Comparison of ENCODE assay signal across 17 cellular contexts in the genomic region with DNA sequence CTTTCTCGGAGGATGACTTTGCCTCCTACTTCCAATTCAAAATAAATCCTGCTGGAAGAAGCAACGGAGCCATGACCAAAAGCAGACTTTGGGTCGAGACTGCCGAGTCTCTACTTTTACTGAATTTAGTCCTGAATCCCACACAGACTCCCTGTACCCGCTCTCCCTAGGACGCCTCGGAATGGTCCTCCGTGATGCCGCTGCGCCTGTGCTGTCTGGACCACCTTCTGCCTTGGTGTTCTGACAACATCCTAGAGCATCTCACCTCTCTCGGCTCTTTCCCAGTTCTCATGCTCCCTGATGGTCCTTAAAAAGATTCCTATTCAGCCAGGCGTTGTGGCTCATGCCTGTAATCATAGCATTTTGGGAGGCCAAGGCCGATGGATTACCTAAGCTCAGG.
DNase-seq lines count a peak whose midpoint lies in the region; TF ChIP-seq lines count a peak whose summit lies in the region.
"Had no signal": no experiment of that assay in that cellular context is flagged by ENCODE, and none has a peak within 500 bp of the region (broad histone marks: within the 10 kb centered on the region; RNA-seq: fewer than 3 reads in every experiment).

No MANE protein-coding gene starts in this region.

- H2AFZ ChIP-seq in H9 (ENCODE audit: low read length), result no peak overlapping the region

- no peak overlapping the region for H3K18ac ChIP-seq in H9 (ENCODE audit: insufficient read length, low read depth, low read length)

- H4K91ac ChIP-seq in H9 (ENCODE audit: insufficient read length, low read depth, low read length), result no peak overlapping the region

- DNase-seq in activated CD4-positive, alpha-beta T cell treated with anti-CD3 and anti-CD28 coated beads, Interleukin-2, amount 10 ng/mL, durations not matched to agents 24 days and 14 days, result peak; percentile 29
- DNase-seq in activated CD4-positive, alpha-beta T cell treated with anti-CD3 and anti-CD28 coated beads for 48 hours, result no peak
- peak; percentile 6 for DNase-seq in H9
- peak; percentile 75 for DNase-seq in osteocyte (ENCODE audit: extremely low spot score, unreplicated experiment)
- no peak for DNase-seq in chondrocyte (ENCODE audit: low spot score)
- DNase-seq: AML-193; Caco-2; Calu3; CD4-positive, alpha-beta T cell; CD8-positive, alpha-beta T cell; DMS79 treated with DMSO at 0.1 percent for 48 hours; GF-D8 had no signal

- peaks cover 8% of the 10 kb centered on the region; the same call in 1 of the 2 replicates for H3K4me1 ChIP-seq in H9 (ENCODE audit: insufficient read depth, low read length)
- H3K4me1 ChIP-seq: A549; BLaER1 treated with 17β-estradiol and CSF1 and Interleukin-3, amounts not matched to agents 10 nM and 100 nM; Caco-2 had no signal

- H3K27ac Mint-ChIP-seq in activated CD4-positive, alpha-beta T cell treated with anti-CD3 and anti-CD28 coated beads, Interleukin-2, amount 10 ng/mL, durations not matched to agents 24 days and 14 days, result no peak overlapping the region
- H3K27ac Mint-ChIP-seq in H9, result no peak overlapping the region
- no peak overlapping the region for H3K27ac Mint-ChIP-seq in osteocyte (ENCODE audit: unreplicated experiment)
- H3K27ac Mint-ChIP-seq in chondrocyte (ENCODE audit: unreplicated experiment), result no peak overlapping the region
- H3K27ac Mint-ChIP-seq: B cell; CD4-positive, alpha-beta T cell; CD8-positive, alpha-beta T cell had no signal

- intact Hi-C loops in activated CD4-positive, alpha-beta T cell treated with anti-CD3 and anti-CD28 coated beads, Interleukin-2, amount 10 ng/mL, durations not matched to agents 24 days and 14 days (cut with micrococcal nuclease), result no loop called here

- no peak overlapping the region for H4K8ac ChIP-seq in H9 (replicated peaks; ENCODE audit: insufficient read length, low read depth, low read length)

- H3K4me3 Mint-ChIP-seq in activated CD4-positive, alpha-beta T cell treated with anti-CD3 and anti-CD28 coated beads, Interleukin-2, amount 10 ng/mL, durations not matched to agents 24 days and 14 days, result no peak overlapping the region
- no peak overlapping the region for H3K4me3 Mint-ChIP-seq in H9
- no peak overlapping the region for H3K4me3 Mint-ChIP-seq in osteocyte (ENCODE audit: unreplicated experiment)
- no peak overlapping the region for H3K4me3 Mint-ChIP-seq in chondrocyte (ENCODE audit: unreplicated experiment)
- H3K4me3 Mint-ChIP-seq: B cell; CD4-positive, alpha-beta T cell; CD8-positive, alpha-beta T cell had no signal

- H3K79me2 ChIP-seq in H9 (ENCODE audit: insufficient read depth, low read length), result no peaks in the 10 kb centered on the region

- no peak overlapping the region for H3K56ac ChIP-seq in H9 (ENCODE audit: insufficient read length, low read depth, low read length)

- no peak overlapping the region for H2BK20ac ChIP-seq in H9 (ENCODE audit: low read depth, low read length, poor library complexity, severe bottlenecking)

- no peak overlapping the region for H4K5ac ChIP-seq in H9 (ENCODE audit: insufficient read length, low read depth, low read length)

- H3K14ac ChIP-seq in H9 (ENCODE audit: insufficient read depth, low read length), result no peak overlapping the region; the same call in 1 of the 2 replicates

- H3K4ac ChIP-seq in H9 (ENCODE audit: low read depth, low read length), result no peak overlapping the region

- no CpG with 5 or more reads among the region's 13 CpGs for WGBS in H9 (ENCODE audit: extremely low coverage, insufficient read length, low lambda C conversion rate)

- no peak overlapping the region for H3K23ac ChIP-seq in H9 (ENCODE audit: insufficient read length, low read depth, low read length)

- H2BK12ac ChIP-seq in H9 (ENCODE audit: insufficient read length, low read depth, low read length), result no peak overlapping the region

- no peak overlapping the region for H3T11ph ChIP-seq in H9 (ENCODE audit: low read length)

- no peaks in the 10 kb centered on the region for H4K20me1 ChIP-seq in H9 (ENCODE audit: control insufficient read depth, insufficient read depth, insufficient read length)
- H4K20me1 ChIP-seq: BLaER1 treated with 17β-estradiol and CSF1 and Interleukin-3, amounts not matched to agents 10 nM and 100 nM had no signal

- H3K9ac ChIP-seq in H9 (ENCODE audit: extremely low read depth, insufficient read length, low read length), result no peak overlapping the region
- H3K9ac ChIP-seq: BLaER1 treated with 17β-estradiol and CSF1 and Interleukin-3, amounts not matched to agents 10 nM and 100 nM had no signal

- H3K79me1 ChIP-seq in H9 (ENCODE audit: insufficient read depth, low read depth, low read length, poor library complexity, severe bottlenecking), result no peaks in the 10 kb centered on the region

- H3K4me2 ChIP-seq in H9 (ENCODE audit: insufficient read depth, insufficient read length, low read length), result no peak overlapping the region
- H3K4me2 ChIP-seq: A549; BLaER1 treated with 17β-estradiol and CSF1 and Interleukin-3, amounts not matched to agents 10 nM and 100 nM had no signal

- H2BK120ac ChIP-seq in H9 (ENCODE audit: low read depth, low read length, poor library complexity, severe bottlenecking), result no peak overlapping the region

- no peaks in the 10 kb centered on the region for H3K23me2 ChIP-seq in H9 (ENCODE audit: insufficient read length, low read depth, low read length, poor library complexity, severe bottlenecking)

- H3K9me3 Mint-ChIP-seq in activated CD4-positive, alpha-beta T cell treated with anti-CD3 and anti-CD28 coated beads, Interleukin-2, amount 10 ng/mL, durations not matched to agents 24 days and 14 days, result no peaks in the 10 kb centered on the region
- H3K9me3 Mint-ChIP-seq in H9 (no peaks in the 10 kb centered on the region), osteocyte (ENCODE audit: unreplicated experiment) (no peaks in the 10 kb centered on the region), chondrocyte (ENCODE audit: low read depth) (no peaks in the 10 kb centered on the region)
- H3K9me3 Mint-ChIP-seq: CD4-positive, alpha-beta T cell; CD8-positive, alpha-beta T cell had no signal

- no peaks in the 10 kb centered on the region for H3K9me3 ChIP-seq in H9 (ENCODE audit: control insufficient read depth, low read depth, low read length)
- H3K9me3 ChIP-seq: A549; BLaER1 treated with 17β-estradiol and CSF1 and Interleukin-3, amounts not matched to agents 10 nM and 100 nM; Caco-2 had no signal

- no peak overlapping the region for H2BK15ac ChIP-seq in H9 (ENCODE audit: low read depth, low read length)

- no peaks in the 10 kb centered on the region for H3K36me3 Mint-ChIP-seq in activated CD4-positive, alpha-beta T cell treated with anti-CD3 and anti-CD28 coated beads, Interleukin-2, amount 10 ng/mL, durations not matched to agents 24 days and 14 days (ENCODE audit: low read depth)
- H3K36me3 Mint-ChIP-seq in H9 (ENCODE audit: insufficient read depth in 1 of 3, low read depth in 3 of 3) (no peaks in the 10 kb centered on the region), osteocyte (ENCODE audit: unreplicated experiment) (no peaks in the 10 kb centered on the region), chondrocyte (ENCODE audit: low read depth) (no peaks in the 10 kb centered on the region)
- H3K36me3 Mint-ChIP-seq: CD8-positive, alpha-beta T cell had no signal

- no peaks in the 10 kb centered on the region for H3K4me1 Mint-ChIP-seq in activated CD4-positive, alpha-beta T cell treated with anti-CD3 and anti-CD28 coated beads, Interleukin-2, amount 10 ng/mL, durations not matched to agents 24 days and 14 days
- peaks cover 27 to 31% of the 10 kb centered on the region in 2 experiments for H3K4me1 Mint-ChIP-seq in H9
- H3K4me1 Mint-ChIP-seq in osteocyte (ENCODE audit: unreplicated experiment), result no peaks in the 10 kb centered on the region
- no peaks in the 10 kb centered on the region for H3K4me1 Mint-ChIP-seq in chondrocyte (ENCODE audit: low read depth)
- H3K4me1 Mint-ChIP-seq: B cell had no signal

- TF ChIP-seq CTCF in H9 (conservative IDR thresholded peaks at IDR 0.05), result no peak
- TF ChIP-seq CTCF in osteocyte (IDR thresholded peaks at IDR 0.05), result no peak
- TF ChIP-seq CTCF in chondrocyte (IDR thresholded peaks at IDR 0.05), result no peak

- H2AK5ac ChIP-seq in H9 (ENCODE audit: insufficient read length, low read length), result no peak overlapping the region

- H3K27me3 ChIP-seq in H9 (ENCODE audit: insufficient read depth, low read length), result no peaks in the 10 kb centered on the region
- H3K27me3 ChIP-seq: BLaER1 treated with 17β-estradiol and CSF1 and Interleukin-3, amounts not matched to agents 10 nM and 100 nM had no signal

- no peaks in the 10 kb centered on the region for H3K27me3 Mint-ChIP-seq in activated CD4-positive, alpha-beta T cell treated with anti-CD3 and anti-CD28 coated beads, Interleukin-2, amount 10 ng/mL, durations not matched to agents 24 days and 14 days
- H3K27me3 Mint-ChIP-seq in H9 (ENCODE audit: low read depth) (peaks cover 2% of the 10 kb centered on the region), osteocyte (ENCODE audit: unreplicated experiment) (no peaks in the 10 kb centered on the region), chondrocyte (ENCODE audit: low read depth) (no peaks in the 10 kb centered on the region)
- H3K27me3 Mint-ChIP-seq: CD4-positive, alpha-beta T cell had no signal

- no peak overlapping the region for H3K27ac ChIP-seq in H9 (ENCODE audit: insufficient read length, low read depth, low read length)
- H3K27ac ChIP-seq: 22Rv1; A549; BLaER1 treated with 17β-estradiol and CSF1 and Interleukin-3, amounts not matched to agents 10 nM and 100 nM; C4-2B had no signal

- H2BK5ac ChIP-seq in H9 (ENCODE audit: insufficient read length, low read length), result no peak overlapping the region

Comparison
In these comparisons a context has a peak if more than half of its experiments do, and no peak if none do; other contexts are left out.
1. DNase-seq: peak in activated CD4-positive, alpha-beta T cell treated with anti-CD3 and anti-CD28 coated beads, Interleukin-2, amount 10 ng/mL, durations not matched to agents 24 days and 14 days (single experiment), H9 (single experiment) and osteocyte (single experiment); none in activated CD4-positive, alpha-beta T cell treated with anti-CD3 and anti-CD28 coated beads for 48 hours (single experiment) and chondrocyte (single experiment).